18 cellular contexts compared by ENCODE assay signal in the genomic region with DNA sequence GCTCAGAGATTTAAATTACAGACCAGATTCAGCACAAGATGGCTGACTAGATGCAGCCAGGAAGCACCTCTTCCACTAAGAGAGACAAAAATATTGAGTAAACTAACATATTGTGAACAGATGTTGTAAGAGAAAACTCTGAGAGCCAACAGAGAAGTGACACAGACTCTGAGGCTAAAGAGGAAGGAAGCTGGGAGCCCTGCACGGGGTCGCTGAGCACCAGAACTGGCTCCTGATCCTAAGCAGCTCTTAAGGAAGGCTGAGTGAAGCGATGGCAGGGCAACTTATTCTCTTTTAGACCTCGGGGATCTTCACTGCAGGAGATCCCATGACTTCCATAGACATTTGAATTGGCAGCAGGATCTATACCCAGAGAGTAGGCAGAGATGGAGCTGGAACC.
DNase-seq lines count a peak whose midpoint lies in the region; ATAC-seq, FAIRE-seq and TF ChIP-seq lines count a peak whose summit lies in the region.
"Had no signal": no experiment of that assay in that cellular context is flagged by ENCODE, and none has a peak within 500 bp of the region (broad histone marks: within the 10 kb centered on the region; RNA-seq: fewer than 3 reads in every experiment).

No MANE protein-coding gene starts in this region.

- in situ Hi-C loops in GM12878 (cut with MboI) = no loop called here

- no peaks in the 10 kb centered on the region for H4K20me1 ChIP-seq in GM12878 (ENCODE audit: control insufficient read depth, insufficient read depth)

- FAIRE-seq in GM12878 (lab: Jason Lieb, UNC) = no peak
- FAIRE-seq: K562 had no signal

- no TSS peak for BruUV-seq in GM12878 (replicated peaks; lab: Mats Ljungman, UMichigan)

- no peak overlapping the region for H3K4me2 ChIP-seq in GM12878 (ENCODE audit: control insufficient read depth, insufficient read depth)

- TF ChIP-seq EP300 in GM12878 (IDR thresholded peaks at IDR 0.05; ENCODE audit: borderline replicate concordance in 1 of 2, control insufficient read depth in 1 of 2, low read depth in 2 of 2, low read length in 2 of 2) (no peak), sigmoid colon (IDR thresholded peaks at IDR 0.05) (no peak)

- RAD21 ChIA-PET in GM12878 (lab: Charles Lee; ENCODE audit: unreplicated experiment) = interaction anchor here (0.7 to 1.1 kb wide), 3 partner anchors 25 to 53 kb away, joined by 3 to 4 read pairs (median 4); no protein-coding TSS in a partner anchor

- H3K27ac Mint-ChIP-seq in CD14-positive monocyte (peak overlapping the region in 6 of 7 donors; percentile 13 to 91 (median 65)), T-cell (no peak overlapping the region), WTC11 (no peak overlapping the region)

- no peaks in the 10 kb centered on the region for H3K4me1 ChIP-seq in GM12878 (ENCODE audit: control insufficient read depth, insufficient read depth, low read length)
- no peaks in the 10 kb centered on the region for H3K4me1 ChIP-seq in sigmoid colon
- H3K4me1 ChIP-seq: SJSA1 had no signal

- no peaks in the 10 kb centered on the region; a peak in 1 of 4 replicates for H3K36me3 ChIP-seq in GM12878 (ENCODE audit: control insufficient read depth in 2 of 2, insufficient read depth in 2 of 2, low read length in 1 of 2)
- H3K36me3 ChIP-seq in sigmoid colon = no peaks in the 10 kb centered on the region
- H3K36me3 ChIP-seq: MG63, SJSA1 had no signal

- peaks cover 0 to 2% (median 0%) of the 10 kb centered on the region in 3 donors for H3K27me3 Mint-ChIP-seq in CD14-positive monocyte (ENCODE audit: low read depth in 3 of 3)
- no peaks in the 10 kb centered on the region for H3K27me3 Mint-ChIP-seq in T-cell
- no peaks in the 10 kb centered on the region; the same call in 1 of the 2 replicates for H3K27me3 Mint-ChIP-seq in WTC11 (ENCODE audit: low read depth)

- H3K9me3 Mint-ChIP-seq in CD14-positive monocyte (peaks cover 0 to 17% (median 10%) of the 10 kb centered on the region in 7 donors), T-cell (peaks cover 4 to 22% (median 22%) of the 10 kb centered on the region in 3 donors), WTC11 (peaks cover 91% of the 10 kb centered on the region)

- no peak for DNase-seq in CD14-positive monocyte (ENCODE audit: low spot score)
- peak; percentile 91 for DNase-seq in Kasumi-1 (lab: John Stamatoyannopoulos, UW)
- DNase-seq in GM12878 (ENCODE audit: low read depth, low spot score) = no peak
- DNase-seq in sigmoid colon = peak; percentile 46
- no peak for DNase-seq in NCI-H526 treated with DMSO at 0.1 percent for 48 hours (lab: John Stamatoyannopoulos, UW)
- DNase-seq in T-cell = no peak
- DNase-seq in dedifferentiated amniotic fluid mesenchymal stem cell (ENCODE audit: extremely low spot score) = no peak
- no peak for DNase-seq in WTC11 (ENCODE audit: low spot score)
- DNase-seq: ACHN, COR-L47, GM23248, MG63, NCI-H1105 treated with DMSO at 0.1 percent for 48 hours, NCI-H187 treated with DMSO at 0.1 percent for 48 hours, NCI-H446, NCI-H82 had no signal

- CTCF ChIA-PET in GM12878 (lab: Yijun Ruan, JAX) = no interaction called here
- CTCF ChIA-PET in T-cell (lab: Charles Lee) = no interaction called here
- CTCF ChIA-PET in WTC11 (lab: Charles Lee) = no interaction called here

- H3K9ac ChIP-seq in GM12878 (ENCODE audit: control insufficient read depth, insufficient read depth, low read length) = no peak overlapping the region
- H3K9ac ChIP-seq: GM23248 had no signal

- H3K36me3 Mint-ChIP-seq in CD14-positive monocyte = no peaks in the 10 kb centered on the region
- no peaks in the 10 kb centered on the region for H3K36me3 Mint-ChIP-seq in T-cell
- peaks cover 36% of the 10 kb centered on the region for H3K36me3 Mint-ChIP-seq in WTC11

- intact Hi-C loops in CD14-positive monocyte (cut with micrococcal nuclease) = no loop called here
- intact Hi-C loops in GM12878 (cut with micrococcal nuclease; ENCODE audit: unreplicated experiment) = no loop called here
- intact Hi-C loops in sigmoid colon (cut with DNase I) = no loop called here

- peaks cover 21% of the 10 kb centered on the region for H3K4me1 Mint-ChIP-seq in CD14-positive monocyte
- H3K4me1 Mint-ChIP-seq in T-cell = no peaks in the 10 kb centered on the region
- H3K4me1 Mint-ChIP-seq in WTC11 = peaks cover 17% of the 10 kb centered on the region

- H2AFZ ChIP-seq in GM12878 (ENCODE audit: control insufficient read depth, low read depth, low read length) = peak overlapping the region; percentile 15
- H2AFZ ChIP-seq: GM23248 had no signal

- H3K9me3 ChIP-seq in GM12878 (replicated peaks; ENCODE audit: control insufficient read depth, insufficient read depth, low read length) (no peaks in the 10 kb centered on the region; the same call in 2 of the 3 replicates), sigmoid colon (no peaks in the 10 kb centered on the region)
- H3K9me3 ChIP-seq: MG63, SJSA1 had no signal

- no peak overlapping the region for H3K4me3 ChIP-seq in GM12878
- no peak overlapping the region for H3K4me3 ChIP-seq in sigmoid colon
- H3K4me3 ChIP-seq: GM23248, K562, MG63, SJSA1 had no signal

- H3K27ac ChIP-seq in GM12878 (ENCODE audit: control insufficient read depth, insufficient read depth) (no peak overlapping the region), sigmoid colon (no peak overlapping the region)
- H3K27ac ChIP-seq: GM23248, SJSA1 had no signal

- SMC1A ChIA-PET in GM12878 (lab: Charles Lee; ENCODE audit: uncharacterized antibody, unreplicated experiment) = interaction anchor here (1.2 to 2.2 kb wide), 3 partner anchors 10 to 396 kb away, joined by 3 to 6 read pairs (median 3); no protein-coding TSS in a partner anchor

- TF ChIP-seq RAD21 in GM12878 (IDR thresholded peaks at IDR 0.05; ENCODE audit: insufficient read depth, low read depth, low read length) = no peak

- H3K79me2 ChIP-seq in GM12878 (ENCODE audit: control insufficient read depth, insufficient read depth, low read length) = no peaks in the 10 kb centered on the region

- ATAC-seq in GM12878 (no peak), T-cell (replicated peaks in 1 of 4) (no peak), WTC11 (no peak)
- ATAC-seq: K562 had no signal

- WGBS in GM12878 (ENCODE audit: insufficient coverage, insufficient replicate concordance, low lambda C conversion rate, missing lambda C conversion rate) = 16% methylated on average over 4 of the region's 4 CpGs
- 39 to 72% methylated on average over 4 of the region's 4 CpGs for WGBS in sigmoid colon, 2 donors

- TF ChIP-seq POLR2A in GM12878 (IDR thresholded peaks at IDR 0.05; ENCODE audit: low read depth, low read length) (no peak), sigmoid colon (IDR thresholded peaks at IDR 0.05) (no peak)

- H3K27me3 ChIP-seq in GM12878 (replicated peaks in 1 of 2; ENCODE audit: control insufficient read depth in 2 of 2, insufficient read depth in 2 of 2, low read length in 1 of 2) = no peaks in the 10 kb centered on the region
- H3K27me3 ChIP-seq in sigmoid colon = no peaks in the 10 kb centered on the region
- H3K27me3 ChIP-seq: MG63, SJSA1 had no signal

- TF ChIP-seq CTCF in CD14-positive monocyte (IDR thresholded peaks at IDR 0.05) (no peak), GM12878 (IDR thresholded peaks at IDR 0.05 in 2 of 3, conservative IDR thresholded peaks at IDR 0.05 in 1 of 3; ENCODE audit: control insufficient read depth in 2 of 3, extremely low read depth in 1 of 3, insufficient read depth in 1 of 3, low read depth in 3 of 3, low read length in 3 of 3) (no peak), sigmoid colon (IDR thresholded peaks at IDR 0.05) (no peak), WTC11 (IDR thresholded peaks at IDR 0.05) (no peak)

- POLR2A ChIA-PET in GM12878 (lab: Charles Lee) = no interaction called here
- POLR2A ChIA-PET in T-cell (lab: Charles Lee) = no interaction called here
- POLR2A ChIA-PET in WTC11 (lab: Charles Lee) = no interaction called here

- H3K4me3 Mint-ChIP-seq in CD14-positive monocyte (peak overlapping the region in 1 of 2 donors; percentile 18), T-cell (no peak overlapping the region), WTC11 (no peak overlapping the region)

TF ChIP-seq in GM12878, 131 proteins besides CTCF, POLR2A, EP300 and RAD21 (continues in another document):
- TF ChIP-seq NFIC (IDR thresholded peaks at IDR 0.05; ENCODE audit: low read depth, low read length) (no peak), STAT1 (conservative IDR thresholded peaks at IDR 0.05) (no peak), SMC3 (IDR thresholded peaks at IDR 0.05; ENCODE audit: borderline replicate concordance, low read length) (no peak), RELA (IDR thresholded peaks at IDR 0.05; ENCODE audit: borderline replicate concordance, partially characterized antibody) (no peak), SP1 (IDR thresholded peaks at IDR 0.05; ENCODE audit: low read depth, low read length) (no peak), BMI1 (IDR thresholded peaks at IDR 0.05; ENCODE audit: borderline replicate concordance) (no peak), ZZZ3 (IDR thresholded peaks at IDR 0.05; ENCODE audit: control insufficient read depth, insufficient read length, low read depth) (no peak), GATAD2B (conservative IDR thresholded peaks at IDR 0.05; ENCODE audit: low read depth) (no peak)

TF ChIP-seq in WTC11, 78 proteins besides CTCF, POLR2A, EP300 and RAD21 (continues in another document):
- TF ChIP-seq, protein P1, sequence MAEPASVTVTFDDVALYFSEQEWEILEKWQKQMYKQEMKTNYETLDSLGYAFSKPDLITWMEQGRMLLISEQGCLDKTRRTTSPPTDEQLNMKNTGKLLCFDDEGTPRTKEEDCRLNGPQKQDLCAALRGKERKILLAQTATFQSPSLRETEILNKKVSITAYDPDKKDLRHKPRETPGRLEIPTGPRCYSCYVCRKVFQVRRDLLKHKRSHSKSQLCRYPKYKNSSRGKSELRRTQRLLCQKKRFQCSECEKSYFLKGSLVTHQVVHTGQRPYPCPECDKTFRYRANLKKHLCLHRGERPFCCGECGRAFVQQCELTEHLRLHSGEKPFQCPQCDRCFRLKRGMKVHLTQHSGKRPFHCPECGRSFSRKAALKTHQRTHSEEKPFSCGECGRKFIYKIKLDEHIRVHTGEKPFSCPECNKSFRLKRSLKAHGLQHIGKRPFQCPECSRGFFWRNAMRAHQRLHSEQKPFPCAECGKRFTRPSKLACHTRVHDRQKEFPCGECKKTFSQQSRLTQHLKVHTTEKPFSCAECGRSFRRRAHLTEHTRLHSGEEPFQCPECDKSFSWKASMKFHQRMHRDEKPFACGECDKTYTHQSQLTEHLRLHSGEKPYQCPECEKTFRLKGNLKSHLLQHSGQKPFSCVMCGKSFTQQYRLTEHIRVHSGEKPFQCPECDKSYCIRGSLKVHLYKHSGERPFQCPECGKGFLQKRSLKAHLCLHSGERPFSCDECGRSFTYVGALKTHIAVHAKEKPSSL (CRISPR knock-in tag; conservative IDR thresholded peaks at IDR 0.05) = no peak
- TF ChIP-seq ZNF121 (CRISPR knock-in tag; IDR thresholded peaks at IDR 0.05) (no peak), SMAD3 (CRISPR knock-in tag; IDR thresholded peaks at IDR 0.05; ENCODE audit: borderline replicate concordance) (no peak), ZNF671 (CRISPR knock-in tag; IDR thresholded peaks at IDR 0.05) (no peak), TEAD1 (CRISPR knock-in tag; IDR thresholded peaks at IDR 0.05) (no peak), JUN (CRISPR knock-in tag; IDR thresholded peaks at IDR 0.05) (no peak)

Comparison
In these comparisons a context has a peak if more than half of its experiments do, and no peak if none do; other contexts are left out.
1. DNase-seq: peak in Kasumi-1 (2 of 2) and sigmoid colon (single experiment); none in CD14-positive monocyte (single experiment), GM12878 (single experiment), NCI-H526 treated with DMSO at 0.1 percent for 48 hours (single experiment), T-cell (0 of 34), dedifferentiated amniotic fluid mesenchymal stem cell (single experiment) and WTC11 (single experiment).
2. H3K27ac Mint-ChIP-seq: peak in CD14-positive monocyte (6 of 7); none in T-cell (0 of 2) and WTC11 (single experiment).